8 cellular contexts compared by ENCODE assay signal in genomic region chr16:1825864-1826690, GRCh38. TPM values are rescaled to one million over a fixed set of nuclear protein-coding genes. Genes with fewer than 3 reads are reported as not detected.
DNase-seq lines count a peak whose midpoint lies in the region; ATAC-seq and TF ChIP-seq lines count a peak whose summit lies in the region.

No MANE protein-coding gene starts in this region.

- H3K4me3 Mint-ChIP-seq in activated CD8-positive, alpha-beta T cell treated with anti-CD3 and anti-CD28 coated beads, Interleukin-2, amount 10 ng/mL, durations not matched to agents 7 days and 5 days: peak overlapping the region; percentile 80
- peak overlapping the region; percentile 77 to 93 for H3K4me3 Mint-ChIP-seq in stimulated activated naive B cell treated with anti-CD40 and anti-IgM and Interleukin-4, amounts not matched to agents 10 μg/mL and 1 μg/mL and 100 μg/mL, for 72 hours

- H3K9me3 Mint-ChIP-seq in activated CD8-positive, alpha-beta T cell treated with anti-CD3 and anti-CD28 coated beads, Interleukin-2, amount 10 ng/mL, durations not matched to agents 7 days and 5 days (ENCODE audit: insufficient read depth): no peaks in the 10 kb centered on the region
- H3K9me3 Mint-ChIP-seq in stimulated activated naive B cell treated with anti-CD40 and anti-IgM and Interleukin-4, amounts not matched to agents 10 μg/mL and 1 μg/mL and 100 μg/mL, for 72 hours: no peaks in the 10 kb centered on the region

- H3K4me3 ChIP-seq in epithelial cell of esophagus (ENCODE audit: low read length): peak overlapping the region; percentile 47

- TF ChIP-seq CTCF in epithelial cell of esophagus (IDR thresholded peaks at IDR 0.05; ENCODE audit: insufficient read depth, low read depth, low read length, missing control alignments): no peak

- peaks cover 6% of the 10 kb centered on the region for H3K36me3 Mint-ChIP-seq in activated CD8-positive, alpha-beta T cell treated with anti-CD3 and anti-CD28 coated beads, Interleukin-2, amount 10 ng/mL, durations not matched to agents 7 days and 5 days (ENCODE audit: low read depth)
- H3K36me3 Mint-ChIP-seq in stimulated activated naive B cell treated with anti-CD40 and anti-IgM and Interleukin-4, amounts not matched to agents 10 μg/mL and 1 μg/mL and 100 μg/mL, for 72 hours: peaks cover 3 to 6% of the 10 kb centered on the region in 2 donors

- no peaks in the 10 kb centered on the region for H3K27me3 Mint-ChIP-seq in activated CD8-positive, alpha-beta T cell treated with anti-CD3 and anti-CD28 coated beads, Interleukin-2, amount 10 ng/mL, durations not matched to agents 7 days and 5 days (ENCODE audit: low read depth)
- H3K27me3 Mint-ChIP-seq in stimulated activated naive B cell treated with anti-CD40 and anti-IgM and Interleukin-4, amounts not matched to agents 10 μg/mL and 1 μg/mL and 100 μg/mL, for 72 hours: no peaks in the 10 kb centered on the region

- POLR2A ChIA-PET in activated CD8-positive, alpha-beta T cell treated with anti-CD3 and anti-CD28 coated beads, Interleukin-2, amount 10 ng/mL, durations not matched to agents 7 days and 5 days (lab: Charles Lee): interaction anchor here (1.0 to 2.5 kb wide), 2 partner anchors 120 to 139 kb away, joined by 3 to 6 read pairs; partner anchors contain the start of genes MAPK8IP3 and RPS2

- ATAC-seq in HG02588 (IDR thresholded peaks at IDR 0.05; ENCODE audit: unreplicated experiment): peak; percentile 42
- peak; percentile 77 for ATAC-seq in activated CD8-positive, alpha-beta T cell treated with anti-CD3 and anti-CD28 coated beads, Interleukin-2, amount 10 ng/mL, durations not matched to agents 7 days and 5 days
- ATAC-seq in stimulated activated naive B cell treated with anti-CD40 and anti-IgM and Interleukin-4, amounts not matched to agents 10 μg/mL and 1 μg/mL and 100 μg/mL, for 72 hours (replicated peaks): peak; percentile 75 to 79

- peak overlapping the region; percentile 86 for H3K27ac Mint-ChIP-seq in activated CD8-positive, alpha-beta T cell treated with anti-CD3 and anti-CD28 coated beads, Interleukin-2, amount 10 ng/mL, durations not matched to agents 7 days and 5 days
- H3K27ac Mint-ChIP-seq in stimulated activated naive B cell treated with anti-CD40 and anti-IgM and Interleukin-4, amounts not matched to agents 10 μg/mL and 1 μg/mL and 100 μg/mL, for 72 hours: peak overlapping the region; percentile 59

- peaks cover 41% of the 10 kb centered on the region for H3K4me1 Mint-ChIP-seq in activated CD8-positive, alpha-beta T cell treated with anti-CD3 and anti-CD28 coated beads, Interleukin-2, amount 10 ng/mL, durations not matched to agents 7 days and 5 days (ENCODE audit: low read depth)
- peaks cover 10 to 32% of the 10 kb centered on the region in 2 donors for H3K4me1 Mint-ChIP-seq in stimulated activated naive B cell treated with anti-CD40 and anti-IgM and Interleukin-4, amounts not matched to agents 10 μg/mL and 1 μg/mL and 100 μg/mL, for 72 hours

- peak; percentile 75 for DNase-seq in NCI-H345 (lab: John Stamatoyannopoulos, UW)
- no peak for DNase-seq in NCI-H345 treated with DMSO at 0.1 percent for 48 hours (lab: John Stamatoyannopoulos, UW; ENCODE audit: unreplicated experiment)
- DNase-seq in NAMALWA (ENCODE audit: low spot score): peak; percentile 73
- peak; percentile 74 for DNase-seq in activated CD8-positive, alpha-beta T cell treated with anti-CD3 and anti-CD28 coated beads, Interleukin-2, amount 10 ng/mL, durations not matched to agents 7 days and 5 days
- peak; percentile 79 for DNase-seq in epithelial cell of esophagus (ENCODE audit: low read depth)
- DNase-seq in myocyte (ENCODE audit: low read depth): peak; percentile 52
- DNase-seq in stimulated activated naive B cell treated with anti-CD40 and anti-IgM and Interleukin-4, amounts not matched to agents 10 μg/mL and 1 μg/mL and 100 μg/mL, for 72 hours: peak; percentile 8

- CTCF ChIA-PET in activated CD8-positive, alpha-beta T cell treated with anti-CD3 and anti-CD28 coated beads, Interleukin-2, amount 10 ng/mL, durations not matched to agents 7 days and 5 days (lab: Charles Lee): interaction anchor here (0.8 to 1.3 kb wide), 2 partner anchors 20 to 117 kb away, joined by 3 read pairs; partner anchors contain the start of gene MSRB1

RNA-seq across cellular contexts. Expression of gene HAGH, which starts 0.5 kb away (rescaled TPM):
- total RNA-seq in activated CD8-positive, alpha-beta T cell treated with anti-CD3 and anti-CD28 coated beads, Interleukin-2, amount 10 ng/mL, durations not matched to agents 7 days and 5 days: 10 to 100 TPM; 48.0 to 50.4 TPM
- 178 and 182 TPM in 2 replicates for total RNA-seq in myocyte
- polyA plus RNA-seq in myocyte (2012): 141 TPM

RNA-seq across cellular contexts. Expression of gene FAHD1, which starts 0.9 kb away (rescaled TPM):
- total RNA-seq in activated CD8-positive, alpha-beta T cell treated with anti-CD3 and anti-CD28 coated beads, Interleukin-2, amount 10 ng/mL, durations not matched to agents 7 days and 5 days: 10 to 100 TPM; 14.5 to 14.6 TPM
- 48.6 and 53.2 TPM in 2 replicates for total RNA-seq in myocyte
- 35.7 TPM for polyA plus RNA-seq in myocyte (2012)

RNA-seq across cellular contexts. Expression of gene IGFALS, which starts 32.6 kb away (rescaled TPM):
- under 1 TPM in 1 of 2 experiments, not detected in 1; 0.13 TPM for total RNA-seq in activated CD8-positive, alpha-beta T cell treated with anti-CD3 and anti-CD28 coated beads, Interleukin-2, amount 10 ng/mL, durations not matched to agents 7 days and 5 days
- total RNA-seq in myocyte: not detected in 2 replicates
- polyA plus RNA-seq in myocyte (2012): 0.08 TPM

RNA-seq across cellular contexts. Expression of gene NUBP2, which starts 43.3 kb away (rescaled TPM):
- 10 to 100 TPM; 58.5 to 61.8 TPM for total RNA-seq in activated CD8-positive, alpha-beta T cell treated with anti-CD3 and anti-CD28 coated beads, Interleukin-2, amount 10 ng/mL, durations not matched to agents 7 days and 5 days
- 114 and 157 TPM in 2 replicates for total RNA-seq in myocyte
- 52.1 TPM for polyA plus RNA-seq in myocyte (2012)

RNA-seq across cellular contexts. Expression of gene SPSB3, which starts 43.7 kb away (rescaled TPM):
- total RNA-seq in activated CD8-positive, alpha-beta T cell treated with anti-CD3 and anti-CD28 coated beads, Interleukin-2, amount 10 ng/mL, durations not matched to agents 7 days and 5 days: 10 to 100 TPM; 31.1 to 33.0 TPM
- total RNA-seq in myocyte: 27.0 and 39.6 TPM in 2 replicates
- 31.1 TPM for polyA plus RNA-seq in myocyte (2012)
